8 cellular contexts compared by ENCODE assay signal in genomic region chr4:113394730-113395530, GRCh38.
A peak's percentile ranks its signal among the peaks of the same experiment; 100 is the strongest.
DNase-seq lines count a peak whose midpoint lies in the region; ATAC-seq and TF ChIP-seq lines count a peak whose summit lies in the region.

No MANE protein-coding gene starts in this region.

- intact Hi-C loops in CD14-positive monocyte (cut with micrococcal nuclease) (loop anchor here (2.0 to 10.0 kb wide), 3 partner anchors 510 to 1300 kb away; no protein-coding TSS in a partner anchor), left lung (cut with DNase I) (loop anchor here in 1 of 2 donors (10.0 kb wide), 1 partner anchor 370 kb away; the partner anchor contains the start of gene CAMK2D)

- H3K36me3 ChIP-seq in left lung = no peaks in the 10 kb centered on the region

- H3K27ac Mint-ChIP-seq in CD14-positive monocyte = no peak overlapping the region

- H3K27me3 ChIP-seq in left lung = no peaks in the 10 kb centered on the region

- DNase-seq in CD14-positive monocyte (ENCODE audit: low spot score) (no peak), NCI-H2171 treated with DMSO at 0.1 percent for 48 hours (lab: John Stamatoyannopoulos, UW) (peak; percentile 75), choroid plexus epithelial cell (ENCODE audit: low read depth) (peak; percentile 93), left lung (peak in 1 of 2 donors; percentile 31)
- peak; percentile 3 for DNase-seq in stimulated activated CD8-positive, alpha-beta memory T cell treated with anti-CD3 and anti-CD28 coated beads, Interleukin-12 subunit alpha, Interleukin-12 subunit beta, amount 100 ng/mL, for 4 hours (ENCODE audit: low read depth)

- peak; percentile 95 for ATAC-seq in GM19023 (IDR thresholded peaks at IDR 0.05; ENCODE audit: unreplicated experiment)
- ATAC-seq in HG03159 (IDR thresholded peaks at IDR 0.05; ENCODE audit: unreplicated experiment) = peak; percentile 90
- peak; percentile 100 for ATAC-seq in left lung

- no peaks in the 10 kb centered on the region for H3K36me3 Mint-ChIP-seq in CD14-positive monocyte

- H3K27ac ChIP-seq in VCaP (peak overlapping the region; percentile 68), left lung (no peak overlapping the region)

- TF ChIP-seq CTCF in CD14-positive monocyte (IDR thresholded peaks at IDR 0.05) (peak; percentile 86), VCaP (conservative IDR thresholded peaks at IDR 0.05) (peak; percentile 78), choroid plexus epithelial cell (conservative IDR thresholded peaks at IDR 0.05; ENCODE audit: low read depth, low read length) (peak; percentile 79), left lung (IDR thresholded peaks at IDR 0.05) (peak; percentile 73 to 83)

- no peaks in the 10 kb centered on the region for H3K9me3 ChIP-seq in left lung

- no peaks in the 10 kb centered on the region for H3K9me3 Mint-ChIP-seq in CD14-positive monocyte

- peaks cover 0 to 5% (median 2%) of the 10 kb centered on the region in 3 donors for H3K27me3 Mint-ChIP-seq in CD14-positive monocyte (ENCODE audit: low read depth in 3 of 3)

- no peaks in the 10 kb centered on the region for H3K4me1 Mint-ChIP-seq in CD14-positive monocyte

- no peak overlapping the region for H3K4me3 Mint-ChIP-seq in CD14-positive monocyte

- H3K4me3 ChIP-seq in choroid plexus epithelial cell (ENCODE audit: low read depth, low read length) (no peak overlapping the region), left lung (no peak overlapping the region)

- H3K4me1 ChIP-seq in left lung = no peaks in the 10 kb centered on the region
